Comparison of ENCODE assay signal across 19 cellular contexts in genomic region chr15:77576538-77576937, GRCh38. TPM values are rescaled to one million over a fixed set of nuclear protein-coding genes. Genes with fewer than 3 reads are reported as not detected.
DNase-seq lines count a peak whose midpoint lies in the region; ATAC-seq, FAIRE-seq and TF ChIP-seq lines count a peak whose summit lies in the region.
"Had no signal": no experiment of that assay in that cellular context is flagged by ENCODE, and none has a peak within 500 bp of the region (broad histone marks: within the 10 kb centered on the region; RNA-seq: fewer than 3 reads in every experiment).

No MANE protein-coding gene starts in this region.

- H3K4me2 ChIP-seq in HepG2 (ENCODE audit: low read depth, low read length) = no peak overlapping the region
- H3K4me2 ChIP-seq: A549 had no signal

- no peak for TF ChIP-seq CTCF in HepG2 (CRISPR knock-in tag; IDR thresholded peaks at IDR 0.05)
- TF ChIP-seq CTCF in right lobe of liver (IDR thresholded peaks at IDR 0.05) = no peak
- TF ChIP-seq CTCF in kidney (IDR thresholded peaks at IDR 0.05; ENCODE audit: borderline replicate concordance, extremely low read depth, insufficient read depth) = no peak

- H3K4me3 ChIP-seq in HepG2 (replicated peaks in 1 of 3; ENCODE audit: insufficient read depth in 1 of 3, low read depth in 2 of 3, low read length in 3 of 3) = no peak overlapping the region
- H3K4me3 ChIP-seq in right lobe of liver = no peak overlapping the region
- H3K4me3 ChIP-seq in kidney (ENCODE audit: low read length in 2 of 2) = no peak overlapping the region
- H3K4me3 ChIP-seq: A549 had no signal

- FAIRE-seq in HepG2 (lab: Jason Lieb, UNC) (no peak), kidney (lab: Jason Lieb, UNC) (no peak)
- FAIRE-seq: A549, G401.6, GM12892 had no signal

- H3K4me1 ChIP-seq in HepG2 (ENCODE audit: insufficient read depth, low read length) = peaks cover 5% of the 10 kb centered on the region
- H3K4me1 ChIP-seq in right lobe of liver = no peaks in the 10 kb centered on the region
- no peaks in the 10 kb centered on the region for H3K4me1 ChIP-seq in kidney (ENCODE audit: control insufficient read depth in 1 of 2, insufficient read depth in 1 of 2, low read depth in 1 of 2, low read length in 2 of 2)
- H3K4me1 ChIP-seq: A549, Caco-2 had no signal

- H3K27me3 ChIP-seq in HepG2 (ENCODE audit: control insufficient read depth in 1 of 2, insufficient read depth in 2 of 2, low read length in 2 of 2) (peaks cover 0 to 31% of the 10 kb centered on the region in 2 experiments; a peak in 3 of 5 replicates), right lobe of liver (no peaks in the 10 kb centered on the region)

- POLR2A ChIA-PET in HepG2 (lab: Yijun Ruan, JAX) = no interaction called here

- no peaks in the 10 kb centered on the region for H3K9me3 ChIP-seq in HepG2 (ENCODE audit: low read length)
- H3K9me3 ChIP-seq in right lobe of liver = no peaks in the 10 kb centered on the region
- H3K9me3 ChIP-seq in kidney (ENCODE audit: control insufficient read depth in 1 of 2, low read length in 2 of 2) = no peaks in the 10 kb centered on the region
- H3K9me3 ChIP-seq: A549, Caco-2 had no signal

- in situ Hi-C loops in HepG2 (cut with HindIII; ENCODE audit: extremely low pct_ligation_motif_present, low pct_unique_long_range_greater_than_20kb) = no loop called here

- no CpG with 5 or more reads among the region's 1 CpG for WGBS in HepG2 (ENCODE audit: low lambda C conversion rate)
- WGBS in right lobe of liver (ENCODE audit: insufficient coverage, low coverage, low lambda C conversion rate, missing lambda C conversion rate) = no CpG with 5 or more reads among the region's 1 CpG

- no peaks in the 10 kb centered on the region for H4K20me1 ChIP-seq in HepG2 (ENCODE audit: insufficient read depth, low read length)

- DNase-seq in HepG2 (ENCODE audit: low spot score) (no peak), right lobe of liver (no peak), kidney (peak; percentile 35), cerebellar cortex (ENCODE audit: low spot score) (no peak), COR-L47 (lab: John Stamatoyannopoulos, UW) (no peak)
- DNase-seq: 8988T; Caco-2; CD4-positive, alpha-beta T cell; DMS153; DND-41; H9 had no signal

- ATAC-seq in HepG2 (no peak), right lobe of liver (no peak), HG03045 (IDR thresholded peaks at IDR 0.05; ENCODE audit: unreplicated experiment) (no peak)
- ATAC-seq: HCT116 had no signal

- H3K79me2 ChIP-seq in HepG2 (ENCODE audit: insufficient read depth, low read length) = no peaks in the 10 kb centered on the region

- CTCF ChIA-PET in HepG2 (lab: Yijun Ruan, JAX; ENCODE audit: low intra/inter-chr PET ratio, low total read pairs) = no interaction called here

- intact Hi-C loops in HepG2 (cut with micrococcal nuclease; ENCODE audit: unreplicated experiment) (no loop called here), right lobe of liver (cut with DNase I) (no loop called here), kidney (cut with DNase I) (no loop called here)

- H2AFZ ChIP-seq in HepG2 (ENCODE audit: low read length) = no peak overlapping the region

- TF ChIP-seq EP300 in HepG2 (IDR thresholded peaks at IDR 0.05; ENCODE audit: low read depth in 2 of 2, low read length in 2 of 2) (no peak), HepG2 (CRISPR knock-in tag; IDR thresholded peaks at IDR 0.05; ENCODE audit: borderline replicate concordance) (no peak)

- TF ChIP-seq POLR2A in HepG2 (IDR thresholded peaks at IDR 0.05; ENCODE audit: insufficient read depth in 1 of 2, low read depth in 2 of 2, low read length in 2 of 2) (no peak), right lobe of liver (IDR thresholded peaks at IDR 0.05) (no peak)

- no peak overlapping the region for H3K9ac ChIP-seq in HepG2 (ENCODE audit: insufficient read depth, low read depth, low read length)
- no peak overlapping the region for H3K9ac ChIP-seq in kidney (ENCODE audit: low read length in 2 of 2)

- no peak for TF ChIP-seq RAD21 in HepG2 (CRISPR knock-in tag; IDR thresholded peaks at IDR 0.05)

- no TSS peak for BruUV-seq in HepG2 (replicated peaks; lab: Mats Ljungman, UMichigan)

- H3K27ac ChIP-seq in HepG2 (ENCODE audit: extremely low read length, insufficient read depth, low read length) = no peak overlapping the region
- no peak overlapping the region for H3K27ac ChIP-seq in right lobe of liver
- H3K27ac ChIP-seq in angular gyrus (ENCODE audit: low read depth, low read length) = peak overlapping the region; percentile 77
- no peak overlapping the region for H3K27ac ChIP-seq in kidney (ENCODE audit: low read depth in 2 of 2, low read length in 2 of 2)
- H3K27ac ChIP-seq: A549 had no signal

- H3K36me3 ChIP-seq in HepG2 (replicated peaks in 1 of 2; ENCODE audit: control insufficient read depth in 1 of 2, insufficient read depth in 2 of 2, low read length in 2 of 2) = no peaks in the 10 kb centered on the region
- no peaks in the 10 kb centered on the region for H3K36me3 ChIP-seq in right lobe of liver
- H3K36me3 ChIP-seq in kidney (ENCODE audit: control insufficient read depth in 1 of 2, insufficient read depth in 2 of 2, low read length in 2 of 2) = no peaks in the 10 kb centered on the region

TF ChIP-seq in HepG2, 621 proteins besides CTCF, POLR2A, EP300 and RAD21:
- TF ChIP-seq ZNF629 (CRISPR knock-in tag; conservative IDR thresholded peaks at IDR 0.05) (peak; percentile 80), ETV6 (CRISPR knock-in tag; conservative IDR thresholded peaks at IDR 0.05) (no peak)

RNA-seq across cellular contexts. Expression of gene LINGO1, which starts 56.2 kb away (rescaled TPM):
- total RNA-seq in HepG2 (2016; rRNA removed; fragmentation: Illumina TruSeq; extraction: Trizol) = not detected in 2 replicates
- total RNA-seq in HepG2 (2016; cell fraction: cytosol; rRNA removed; fragmentation: Illumina TruSeq; extraction: Trizol; ENCODE audit: low read depth) = not detected in 2 replicates
- 0.06 TPM in 1 of 2 replicates, not detected in the other for total RNA-seq in HepG2 (2016; cell fraction: insoluble cytoplasmic fraction; rRNA removed; fragmentation: Illumina TruSeq; extraction: Trizol)
- 0.14 TPM in 1 of 2 replicates, not detected in the other for total RNA-seq in HepG2 (2016; cell fraction: membrane; rRNA removed; fragmentation: Illumina TruSeq; extraction: Trizol)
- total RNA-seq in HepG2 (2016; cell fraction: nucleus; rRNA removed; fragmentation: Illumina TruSeq; extraction: Trizol) = not detected in 2 replicates
- polyA plus RNA-seq in HepG2 (2011; rRNA removed) = 0.07 and 0.08 TPM in 2 replicates
- polyA plus RNA-seq in HepG2 (2011; cell fraction: cytosol; rRNA removed) = 0.07 and 0.14 TPM in 2 replicates
- 0.05 TPM in 1 of 2 replicates, not detected in the other for polyA plus RNA-seq in HepG2 (2011; cell fraction: nucleus; rRNA removed)
- not detected in 2 replicates for polyA plus RNA-seq in HepG2 (2012)
- polyA plus RNA-seq in HepG2 (2016; cell fraction: cytosol; fragmentation: Illumina TruSeq; extraction: Trizol; ENCODE audit: low read depth) = 0.05 TPM in 1 of 2 replicates, not detected in the other
- polyA plus RNA-seq in HepG2 (2016; cell fraction: insoluble cytoplasmic fraction; fragmentation: Illumina TruSeq; extraction: Trizol; ENCODE audit: low read depth) = 0.10 TPM in 1 of 2 replicates, not detected in the other
- polyA plus RNA-seq in HepG2 (2016; cell fraction: membrane; fragmentation: Illumina TruSeq; extraction: Trizol; ENCODE audit: low read depth) = 0.16 TPM in 2 replicates
- polyA plus RNA-seq in HepG2 (2016; cell fraction: nucleus; fragmentation: Illumina TruSeq; extraction: Trizol; ENCODE audit: insufficient read depth, low read depth) = not detected in 2 replicates
- polyA minus RNA-seq in HepG2 (2011; rRNA and poly(A)+ RNA removed; ENCODE audit: low replicate concordance) = 1.4 TPM in 1 of 2 replicates, not detected in the other
- polyA minus RNA-seq in HepG2 (2011; cell fraction: cytosol; rRNA and poly(A)+ RNA removed) = not detected in 2 replicates
- not detected in 2 replicates for polyA minus RNA-seq in HepG2 (2011; cell fraction: nucleus; rRNA and poly(A)+ RNA removed)
- 1 to 10 TPM in 1 of 6 experiments, under 1 TPM in 5; 0.31 to 1.2 (median 0.39) TPM for total RNA-seq in right lobe of liver
- total RNA-seq in kidney = 3.9 TPM
- 6.8 TPM for polyA plus RNA-seq in kidney (ENCODE audit: insufficient read depth, low read depth, low replicate concordance)
- total RNA-seq: CD4-positive, alpha-beta T cell had no signal
- polyA plus RNA-seq: BJ, CD14-positive monocyte had no signal
